ENCODE assay signal across 13 cellular contexts in the genomic region with DNA sequence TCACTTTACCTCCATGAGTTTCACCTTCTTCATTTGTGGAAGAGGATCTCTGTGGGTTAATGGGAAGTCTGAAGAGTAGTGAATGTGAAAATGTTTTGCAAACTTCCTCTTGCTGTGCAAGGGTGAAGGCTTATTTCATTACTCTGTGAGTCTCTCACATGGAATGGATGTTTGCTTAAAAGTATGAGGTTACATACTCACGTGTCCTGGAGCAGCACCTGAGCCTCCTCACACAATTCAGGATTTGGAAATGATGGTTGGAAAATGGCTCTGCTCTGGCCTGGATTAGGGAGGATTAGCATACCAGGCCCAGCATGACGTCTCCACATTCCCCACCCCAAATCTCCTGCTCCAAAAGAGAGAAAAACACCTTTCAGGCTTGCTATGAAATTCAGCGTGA. TPM values are rescaled to one million over a fixed set of nuclear protein-coding genes. Genes with fewer than 3 reads are reported as not detected.
DNase-seq lines count a peak whose midpoint lies in the region; ATAC-seq and TF ChIP-seq lines count a peak whose summit lies in the region.
"Had no signal": no experiment of that assay in that cellular context is flagged by ENCODE, and none has a peak within 500 bp of the region (broad histone marks: within the 10 kb centered on the region; RNA-seq: fewer than 3 reads in every experiment).

No MANE protein-coding gene starts in this region.

- H3K27ac Mint-ChIP-seq in MCF 10A (ENCODE audit: low read depth, unreplicated experiment) = no peak overlapping the region

- DNase-seq in AML-193 (lab: John Stamatoyannopoulos, UW) (peak; percentile 43 to 54), DMS53 treated with DMSO at 0.1 percent for 48 hours (lab: John Stamatoyannopoulos, UW; ENCODE audit: unreplicated experiment) (peak; percentile 53), NCI-H2196 (lab: John Stamatoyannopoulos, UW; ENCODE audit: unreplicated experiment) (peak; percentile 40), ecto neural progenitor cell (ENCODE audit: low spot score) (peak; percentile 76), MCF 10A (ENCODE audit: unreplicated experiment) (no peak), H4 (ENCODE audit: low spot score) (no peak), NCI-H1048 (lab: John Stamatoyannopoulos, UW) (no peak)
- DNase-seq: activated CD8-positive, alpha-beta memory T cell treated with anti-CD3 and anti-CD28 coated beads for 24 hours; NCI-H1694; SHP77 treated with DMSO at 0.1 percent for 48 hours; spleen; stomach had no signal

- H3K4me1 Mint-ChIP-seq in MCF 10A (ENCODE audit: insufficient read depth, unreplicated experiment) = no peaks in the 10 kb centered on the region

- no TSS peak for BruUV-seq in MCF 10A (replicated peaks; lab: Mats Ljungman, UMichigan)

- H3K27me3 Mint-ChIP-seq in MCF 10A (ENCODE audit: insufficient read depth, unreplicated experiment) = no peaks in the 10 kb centered on the region

- no peaks in the 10 kb centered on the region for H3K9me3 Mint-ChIP-seq in MCF 10A (ENCODE audit: unreplicated experiment)

- H3K4me3 Mint-ChIP-seq in MCF 10A (ENCODE audit: unreplicated experiment) = no peak overlapping the region

- no peak for TF ChIP-seq CTCF in MCF 10A (IDR thresholded peaks at IDR 0.05; ENCODE audit: unreplicated experiment)

- POLR2A ChIA-PET in MCF 10A (lab: Yijun Ruan, JAX) = interaction anchor here (1.0 kb wide), 1 partner anchor 10 kb away, joined by 3 read pairs; no protein-coding TSS in a partner anchor

- intact Hi-C loops in MCF 10A (cut with micrococcal nuclease) = no loop called here

- no peak for ATAC-seq in HG03439 (IDR thresholded peaks at IDR 0.05; ENCODE audit: unreplicated experiment)

- no peaks in the 10 kb centered on the region for H3K36me3 Mint-ChIP-seq in MCF 10A (ENCODE audit: insufficient read depth, unreplicated experiment)

- CTCF ChIA-PET in MCF 10A (lab: Yijun Ruan, JAX) = interaction anchor here (0.7 to 5.9 kb wide), 6 partner anchors 10 to 167 kb away, joined by 3 to 25 read pairs (median 5); no protein-coding TSS in a partner anchor

RNA-seq across cellular contexts. Expression of a gene that starts 4.8 kb away (rescaled TPM):
- total RNA-seq in MCF 10A (2022) = 0.26 and 0.27 TPM in 2 replicates
- 11.0 and 14.9 TPM in 2 replicates for total RNA-seq in H4 (2014; rRNA removed; shearing (Covaris generic))

Comparison
In these comparisons a context has a peak if more than half of its experiments do, and no peak if none do; other contexts are left out.
1. DNase-seq: peak in AML-193 (2 of 2), DMS53 treated with DMSO at 0.1 percent for 48 hours (single experiment), NCI-H2196 (single experiment) and ecto neural progenitor cell (single experiment); none in MCF 10A (single experiment), H4 (single experiment) and NCI-H1048 (single experiment).